ENCODE assay signal across 2 cellular contexts in genomic region chr9:121286688-121286972, GRCh38.
A peak's percentile ranks its signal among the peaks of the same experiment; 100 is the strongest.
TF ChIP-seq lines count a peak whose summit lies in the region.

No MANE protein-coding gene starts in this region.

TF ChIP-seq in K562, 482 proteins besides CTCF, POLR2A, EP300 and RAD21 (continues in another document):
- TF ChIP-seq ARID4B (CRISPR knock-in tag; IDR thresholded peaks at IDR 0.05): 0 out of 2 replicates have a peak, but pooled peaks have one; percentile 8
- peak; percentile 1; the same call in 1 of the 2 replicates for TF ChIP-seq MECOM (CRISPR knock-in tag; IDR thresholded peaks at IDR 0.05)
- TF ChIP-seq GABPB1 (CRISPR knock-in tag; IDR thresholded peaks at IDR 0.05): peak; percentile 52; the same call in 1 of the 2 replicates
- 0 out of 2 replicates have a peak, but pooled peaks have one; percentile 12 for TF ChIP-seq SUPT5H (IDR thresholded peaks at IDR 0.05)
- TF ChIP-seq E4F1 (CRISPR knock-in tag; IDR thresholded peaks at IDR 0.05; ENCODE audit: borderline replicate concordance): 0 out of 2 replicates have a peak, but pooled peaks have one; percentile 55
- peak; percentile 92 for TF ChIP-seq LCOR (CRISPR knock-in tag; IDR thresholded peaks at IDR 0.05)
- no peak for TF ChIP-seq RBM34 (IDR thresholded peaks at IDR 0.05; ENCODE audit: borderline replicate concordance, insufficient read depth, low read length)
- 0 out of 2 replicates have a peak, but pooled peaks have one; percentile 46 for TF ChIP-seq ADNP (tag; IDR thresholded peaks at IDR 0.05)
- no peak for TF ChIP-seq NR2C1 (IDR thresholded peaks at IDR 0.05)
- peak; percentile 25 for TF ChIP-seq NR2C1 (tag; IDR thresholded peaks at IDR 0.05)
- peak; percentile 62; the same call in 1 of the 2 replicates for TF ChIP-seq PTRF (tag; IDR thresholded peaks at IDR 0.05)
- no peak for TF ChIP-seq HCFC1 (IDR thresholded peaks at IDR 0.05; ENCODE audit: low read depth, low read length)
- no peak for TF ChIP-seq GTF2F1 (IDR thresholded peaks at IDR 0.05; ENCODE audit: low read depth, low read length)
- peak; percentile 86; the same call in 1 of the 2 replicates for TF ChIP-seq KAT7 (CRISPR knock-in tag; IDR thresholded peaks at IDR 0.05; ENCODE audit: borderline replicate concordance)
- TF ChIP-seq NCOA6 (IDR thresholded peaks at IDR 0.05): no peak
- 0 out of 2 replicates have a peak, but pooled peaks have one; percentile 31 for TF ChIP-seq PATZ1 (CRISPR knock-in tag; IDR thresholded peaks at IDR 0.05; ENCODE audit: borderline replicate concordance)
- TF ChIP-seq ZNF445 (CRISPR knock-in tag; IDR thresholded peaks at IDR 0.05; ENCODE audit: low read depth): no peak
- no peak for TF ChIP-seq CBX8 (IDR thresholded peaks at IDR 0.05; ENCODE audit: borderline replicate concordance, extremely low read depth, low read depth, low read length, poor library complexity, severe bottlenecking)

TF ChIP-seq in HepG2, 621 proteins besides CTCF, POLR2A, EP300 and RAD21:
- TF ChIP-seq ZNF44 (CRISPR knock-in tag; IDR thresholded peaks at IDR 0.05): 0 out of 2 replicates have a peak, but pooled peaks have one; percentile 31
- TF ChIP-seq HNF1A (IDR thresholded peaks at IDR 0.05; ENCODE audit: low read depth): 0 out of 2 replicates have a peak, but pooled peaks have one; percentile 3
- TF ChIP-seq HNF1A (CRISPR knock-in tag; IDR thresholded peaks at IDR 0.05; ENCODE audit: borderline replicate concordance): no peak
- no peak for TF ChIP-seq ZKSCAN5 (CRISPR knock-in tag; IDR thresholded peaks at IDR 0.05)
- no peak for TF ChIP-seq AGO2 (optimal IDR thresholded peaks at IDR 0.05; ENCODE audit: low read depth, low read length)
- TF ChIP-seq POLR2AphosphoS5 (IDR thresholded peaks at IDR 0.05; ENCODE audit: low read depth, low read length): no peak
- peak; percentile 15; the same call in 1 of the 2 replicates for TF ChIP-seq HNF4A (CRISPR knock-in tag; IDR thresholded peaks at IDR 0.05)
- no peak for TF ChIP-seq ZNF326 (CRISPR knock-in tag; IDR thresholded peaks at IDR 0.05; ENCODE audit: borderline replicate concordance)
- 0 out of 2 replicates have a peak, but pooled peaks have one; percentile 7 for TF ChIP-seq HNF4G (IDR thresholded peaks at IDR 0.05; ENCODE audit: borderline replicate concordance, low read depth, low read length)
- no peak for TF ChIP-seq HNF4G (CRISPR knock-in tag; IDR thresholded peaks at IDR 0.05; ENCODE audit: borderline replicate concordance, low read depth)
